ENCODE assay signal across 2 cellular contexts in the genomic region with DNA sequence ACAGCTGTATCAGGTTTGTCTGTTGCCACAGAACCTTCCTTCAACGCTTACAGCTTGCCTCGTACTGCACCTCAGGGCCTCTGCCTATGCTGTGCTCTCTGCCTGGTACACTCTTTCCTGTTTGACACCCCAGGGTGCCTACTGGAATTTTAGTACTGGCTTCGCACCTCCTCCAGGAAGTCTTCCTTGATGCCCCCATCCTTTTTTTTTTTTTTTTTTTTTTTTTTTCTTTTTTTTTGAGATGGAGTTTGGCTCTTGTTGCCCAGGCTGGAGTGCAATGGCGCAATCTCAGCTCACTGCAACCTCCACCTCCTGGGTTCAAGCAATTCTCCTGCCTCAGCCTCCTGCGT.
A peak's percentile ranks its signal among the peaks of the same experiment; 100 is the strongest.
TF ChIP-seq lines count a peak whose summit lies in the region.

No MANE protein-coding gene starts in this region.

TF ChIP-seq in HEK293, 187 proteins besides CTCF, POLR2A, EP300 and RAD21:
- TF ChIP-seq, protein P1, sequence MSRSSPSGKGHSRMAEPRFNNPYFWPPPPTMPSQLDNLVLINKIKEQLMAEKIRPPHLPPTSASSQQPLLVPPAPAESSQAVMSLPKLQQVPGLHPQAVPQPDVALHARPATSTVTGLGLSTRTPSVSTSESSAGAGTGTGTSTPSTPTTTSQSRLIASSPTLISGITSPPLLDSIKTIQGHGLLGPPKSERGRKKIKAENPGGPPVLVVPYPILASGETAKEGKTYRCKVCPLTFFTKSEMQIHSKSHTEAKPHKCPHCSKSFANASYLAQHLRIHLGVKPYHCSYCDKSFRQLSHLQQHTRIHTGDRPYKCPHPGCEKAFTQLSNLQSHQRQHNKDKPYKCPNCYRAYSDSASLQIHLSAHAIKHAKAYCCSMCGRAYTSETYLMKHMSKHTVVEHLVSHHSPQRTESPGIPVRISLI (tag by site-specific recombination; IDR thresholded peaks at IDR 0.05) = peak; percentile 71; the same call in 1 of the 2 replicates

TF ChIP-seq in liver, 16 proteins besides CTCF, POLR2A, EP300 and RAD21:
- TF ChIP-seq SP1 (IDR thresholded peaks at IDR 0.05) (peak; percentile 74), JUND (IDR thresholded peaks at IDR 0.05) (peak in 1 of 2 donors; percentile 37)
TF ChIP-seq in liver: peak in this region for 2; not testable (repeated sequence) for 14.
